29 cellular contexts compared by ENCODE assay signal in genomic region chr4:60326735-60327134, GRCh38.
"Had no signal": no experiment of that assay in that cellular context is flagged by ENCODE, and none has a peak within 500 bp of the region (broad histone marks: within the 10 kb centered on the region; RNA-seq: fewer than 3 reads in every experiment).

No MANE protein-coding gene starts in this region.

- H3K27ac Mint-ChIP-seq: naive thymus-derived CD8-positive, alpha-beta T cell; natural killer cell treated with Interleukin-12 subunit alpha and Interleukin-12 subunit beta and Interleukin-15 and Interleukin-18, amount 100 ng/mL, for 72 hours; nephron progenitor cell; neural progenitor cell; progenitor cell of endocrine pancreas; stimulated activated effector memory CD8-positive, alpha-beta T cell treated with anti-CD3 and anti-CD28 coated beads, Interleukin-12 subunit alpha, Interleukin-12 subunit beta, amount 100 ng/mL, for 72 hours; stimulated activated naive B cell treated with anti-CD40 and anti-IgM and Interleukin-4, amounts not matched to agents 10 μg/mL and 1 μg/mL and 100 μg/mL, for 72 hours; stimulated activated naive CD8-positive, alpha-beta T cell treated with anti-CD3 and anti-CD28 coated beads, Interleukin-15, Interleukin-2, amounts not matched to agents 100 ng/mL and 50 ng/mL, for 24 hours; type B pancreatic cell had no signal

- H3K4me1 Mint-ChIP-seq: naive thymus-derived CD8-positive, alpha-beta T cell; nephron progenitor cell; neural progenitor cell; stimulated activated effector memory CD8-positive, alpha-beta T cell treated with anti-CD3 and anti-CD28 coated beads, Interleukin-12 subunit alpha, Interleukin-12 subunit beta, amount 100 ng/mL, for 72 hours; stimulated activated naive B cell treated with anti-CD40 and anti-IgM and Interleukin-4, amounts not matched to agents 10 μg/mL and 1 μg/mL and 100 μg/mL, for 72 hours had no signal

- H3K9me3 Mint-ChIP-seq: nephron progenitor cell, neural progenitor cell, type B pancreatic cell had no signal

- H3K27me3 ChIP-seq: neural progenitor cell, ovary, right lobe of liver, sigmoid colon, stomach, thyroid gland, transverse colon, upper lobe of right lung, uterus had no signal

- H3K9me3 ChIP-seq: ovary, psoas muscle, right lobe of liver, sigmoid colon, stomach, thoracic aorta, thyroid gland, transverse colon, upper lobe of right lung, uterus had no signal

- H3K36me3 Mint-ChIP-seq: naive thymus-derived CD8-positive, alpha-beta T cell; natural killer cell treated with Interleukin-12 subunit alpha and Interleukin-12 subunit beta and Interleukin-15 and Interleukin-18, amount 100 ng/mL, for 72 hours; neural progenitor cell; stimulated activated effector memory CD8-positive, alpha-beta T cell treated with anti-CD3 and anti-CD28 coated beads, Interleukin-12 subunit alpha, Interleukin-12 subunit beta, amount 100 ng/mL, for 72 hours; stimulated activated naive B cell treated with anti-CD40 and anti-IgM and Interleukin-4, amounts not matched to agents 10 μg/mL and 1 μg/mL and 100 μg/mL, for 72 hours; type B pancreatic cell had no signal

- H3K4me1 ChIP-seq: neural progenitor cell, parathyroid adenoma, psoas muscle, right lobe of liver, sigmoid colon, stomach, thyroid gland, transverse colon, upper lobe of right lung, uterus had no signal

- H3K4me3 Mint-ChIP-seq: naive thymus-derived CD8-positive, alpha-beta T cell; natural killer cell treated with Interleukin-12 subunit alpha and Interleukin-12 subunit beta and Interleukin-15 and Interleukin-18, amount 100 ng/mL, for 72 hours; nephron progenitor cell; neural progenitor cell; stimulated activated effector memory CD8-positive, alpha-beta T cell treated with anti-CD3 and anti-CD28 coated beads, Interleukin-12 subunit alpha, Interleukin-12 subunit beta, amount 100 ng/mL, for 72 hours; stimulated activated naive B cell treated with anti-CD40 and anti-IgM and Interleukin-4, amounts not matched to agents 10 μg/mL and 1 μg/mL and 100 μg/mL, for 72 hours; stimulated activated naive CD8-positive, alpha-beta T cell treated with anti-CD3 and anti-CD28 coated beads, Interleukin-15, Interleukin-2, amounts not matched to agents 100 ng/mL and 50 ng/mL, for 24 hours; type B pancreatic cell had no signal

- DNase-seq: naive thymus-derived CD8-positive, alpha-beta T cell; nephron progenitor cell; occipital lobe; ovary; posterior cingulate gyrus; psoas muscle; right cardiac atrium; right lobe of liver; sigmoid colon; small intestine; stimulated activated CD4-positive, alpha-beta T cell treated with anti-CD3 and anti-CD28 coated beads, Interleukin-15, amount 100 ng/mL, for 24 hours; stimulated activated CD4-positive, alpha-beta T cell treated with anti-CD3 and anti-CD28 coated beads, Interleukin-2, amount 100 ng/mL, for 24 hours; stimulated activated CD4-positive, alpha-beta T cell treated with anti-CD3 and anti-CD28 coated beads, Interleukin-2, amount 100 ng/mL, for 48 hours; stimulated activated CD4-positive, alpha-beta T cell treated with anti-CD3 and anti-CD28 coated beads, Interleukin-4, amount 100 ng/mL, for 24 hours; stimulated activated naive B cell treated with anti-CD40 and anti-IgM and Interleukin-4, amounts not matched to agents 10 μg/mL and 1 μg/mL and 100 μg/mL, for 72 hours; stimulated activated naive CD4-positive, alpha-beta T cell treated with Interleukin-2 at 50 U/mL for 16 hours; stomach; thyroid gland; transverse colon; upper lobe of right lung; uterus had no signal

- H2AFZ ChIP-seq: neural progenitor cell, parathyroid adenoma had no signal

- H3K4me2 ChIP-seq: neural progenitor cell had no signal

- ATAC-seq: naive thymus-derived CD8-positive, alpha-beta T cell; natural killer cell treated with Interleukin-12 subunit alpha and Interleukin-12 subunit beta and Interleukin-15 and Interleukin-18, amount 100 ng/mL, for 72 hours; psoas muscle; right cardiac atrium; right lobe of liver; stimulated activated effector memory CD8-positive, alpha-beta T cell treated with anti-CD3 and anti-CD28 coated beads, Interleukin-12 subunit alpha, Interleukin-12 subunit beta, amount 100 ng/mL, for 72 hours; stimulated activated naive B cell treated with anti-CD40 and anti-IgM and Interleukin-4, amounts not matched to agents 10 μg/mL and 1 μg/mL and 100 μg/mL, for 72 hours; upper lobe of right lung had no signal

- H3K79me2 ChIP-seq: parathyroid adenoma had no signal

- H3K36me3 ChIP-seq: neural progenitor cell, ovary, right lobe of liver, sigmoid colon, stomach, thoracic aorta, thyroid gland, transverse colon, upper lobe of right lung, uterus had no signal

- H3K4me3 ChIP-seq: neural progenitor cell, ovary, psoas muscle, right lobe of liver, sigmoid colon, stomach, thyroid gland, transverse colon, upper lobe of right lung, uterus had no signal

- H3K27ac ChIP-seq: neural progenitor cell, ovary, parathyroid adenoma, psoas muscle, right lobe of liver, sigmoid colon, stomach, thoracic aorta, thyroid gland, transverse colon, upper lobe of right lung, uterus had no signal

- H3K27me3 Mint-ChIP-seq: naive thymus-derived CD8-positive, alpha-beta T cell; natural killer cell treated with Interleukin-12 subunit alpha and Interleukin-12 subunit beta and Interleukin-15 and Interleukin-18, amount 100 ng/mL, for 72 hours; progenitor cell of endocrine pancreas; stimulated activated naive B cell treated with anti-CD40 and anti-IgM and Interleukin-4, amounts not matched to agents 10 μg/mL and 1 μg/mL and 100 μg/mL, for 72 hours; stimulated activated naive CD8-positive, alpha-beta T cell treated with anti-CD3 and anti-CD28 coated beads, Interleukin-15, Interleukin-2, amounts not matched to agents 100 ng/mL and 50 ng/mL, for 24 hours; type B pancreatic cell had no signal
